12 cellular contexts compared by ENCODE assay signal in the genomic region with DNA sequence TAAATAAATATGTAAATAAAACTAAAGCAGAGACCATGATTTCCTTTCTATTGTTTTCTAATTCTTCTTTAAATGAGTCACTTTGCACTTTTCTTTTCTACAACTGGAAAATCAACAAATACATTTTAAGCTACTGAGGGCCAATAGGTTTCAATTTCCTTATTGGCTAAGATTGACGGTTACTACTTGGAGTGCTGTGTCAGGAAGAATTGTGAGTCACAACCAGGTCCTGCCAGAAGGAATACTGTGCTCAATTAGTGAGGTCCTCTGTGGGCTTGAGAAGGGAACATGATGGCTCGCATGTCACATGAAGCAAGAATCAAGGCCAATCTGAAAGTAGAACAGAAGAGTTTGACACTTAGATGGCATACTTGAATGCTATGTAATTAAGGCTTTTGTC.
DNase-seq lines count a peak whose midpoint lies in the region; ATAC-seq and TF ChIP-seq lines count a peak whose summit lies in the region.
"Had no signal": no experiment of that assay in that cellular context is flagged by ENCODE, and none has a peak within 500 bp of the region (broad histone marks: within the 10 kb centered on the region; RNA-seq: fewer than 3 reads in every experiment).

No MANE protein-coding gene starts in this region.

- no peak for TF ChIP-seq CTCF in HFFc6 (IDR thresholded peaks at IDR 0.05)
- no peak for TF ChIP-seq CTCF in astrocyte of the spinal cord (IDR thresholded peaks at IDR 0.05; ENCODE audit: low read depth, low read length)
- TF ChIP-seq CTCF in ascending aorta (IDR thresholded peaks at IDR 0.05), result no peak

- H3K27ac ChIP-seq in subcutaneous abdominal adipose tissue (ENCODE audit: low read depth, low read length), result peak overlapping the region; percentile 67
- H3K27ac ChIP-seq in ascending aorta, result no peak overlapping the region

- ATAC-seq in left ventricle myocardium superior (peak; percentile 87), HG03280 (IDR thresholded peaks at IDR 0.05; ENCODE audit: unreplicated experiment) (no peak), GM21786 (IDR thresholded peaks at IDR 0.05; ENCODE audit: unreplicated experiment) (no peak)

- intact Hi-C loops in left ventricle myocardium superior (cut with micrococcal nuclease) (no loop called here), ascending aorta (cut with DNase I) (no loop called here)

- no peak overlapping the region for H3K9ac ChIP-seq in subcutaneous abdominal adipose tissue (ENCODE audit: low read length in 5 of 5)

- peaks cover 8% of the 10 kb centered on the region; the same call in 1 of the 2 replicates for H3K36me3 Mint-ChIP-seq in HFFc6 (ENCODE audit: low read depth)

- H3K27me3 ChIP-seq in subcutaneous abdominal adipose tissue (ENCODE audit: control insufficient read depth in 5 of 5, insufficient read depth in 4 of 5, low read length in 5 of 5) (no peaks in the 10 kb centered on the region), ascending aorta (no peaks in the 10 kb centered on the region)

- H3K9me3 Mint-ChIP-seq in HFFc6, result no peaks in the 10 kb centered on the region
- H3K9me3 Mint-ChIP-seq: activated T-helper 2 cell treated with anti-CD3 and anti-CD28 coated beads, Interferon-gamma antibody, Interleukin-2, Interleukin-4, amounts not matched to agents 10 μg/mL and 5 μg/mL and 100 μg/mL, durations not matched to agents 14 hours and 24 hours and 36 hours had no signal

- no peaks in the 10 kb centered on the region for H3K27me3 Mint-ChIP-seq in HFFc6 (ENCODE audit: insufficient read depth)

- H3K4me3 Mint-ChIP-seq in HFFc6, result peak overlapping the region; percentile 17

- H3K9me3 ChIP-seq in subcutaneous abdominal adipose tissue (ENCODE audit: control insufficient read depth in 5 of 5, low read length in 5 of 5), result no peaks in the 10 kb centered on the region
- no peaks in the 10 kb centered on the region for H3K9me3 ChIP-seq in ascending aorta

- in situ Hi-C loops in astrocyte of the spinal cord (cut with HindIII; ENCODE audit: low sequenced_read_pairs), result no loop called here

- peak overlapping the region; percentile 86 for H3K27ac Mint-ChIP-seq in HFFc6
- H3K27ac Mint-ChIP-seq: activated T-helper 2 cell treated with anti-CD3 and anti-CD28 coated beads, Interferon-gamma antibody, Interleukin-2, Interleukin-4, amounts not matched to agents 10 μg/mL and 5 μg/mL and 100 μg/mL, durations not matched to agents 14 hours and 24 hours and 36 hours had no signal

- peak; percentile 66 for DNase-seq in HFFc6
- peak; percentile 50 for DNase-seq in astrocyte of the spinal cord (ENCODE audit: low read depth, low spot score)
- DNase-seq in left ventricle myocardium superior, result no peak
- DNase-seq in ascending aorta (ENCODE audit: low spot score in 2 of 2), result no peak
- DNase-seq in DMS153 (lab: John Stamatoyannopoulos, UW), result no peak
- DNase-seq: islet precursor cell, NCI-H1694, OCI-M1 had no signal

- H3K4me1 ChIP-seq in subcutaneous abdominal adipose tissue (ENCODE audit: control insufficient read depth in 5 of 5, insufficient read depth in 5 of 5, low read length in 5 of 5) (peaks cover 2 to 18% (median 3%) of the 10 kb centered on the region in 5 donors), ascending aorta (no peaks in the 10 kb centered on the region)

- no peak overlapping the region for H3K4me3 ChIP-seq in astrocyte of the spinal cord (ENCODE audit: low read depth, low read length)
- no peak overlapping the region for H3K4me3 ChIP-seq in subcutaneous abdominal adipose tissue (ENCODE audit: low read depth in 1 of 5, low read length in 5 of 5)
- no peak overlapping the region for H3K4me3 ChIP-seq in ascending aorta

- H3K4me1 Mint-ChIP-seq in HFFc6 (ENCODE audit: low read depth), result peaks cover 79% of the 10 kb centered on the region

- no peaks in the 10 kb centered on the region for H3K36me3 ChIP-seq in subcutaneous abdominal adipose tissue (ENCODE audit: control insufficient read depth in 5 of 5, insufficient read depth in 5 of 5, low read length in 5 of 5)
- H3K36me3 ChIP-seq in ascending aorta, result no peaks in the 10 kb centered on the region

Comparison
In these comparisons a context has a peak if more than half of its experiments do, and no peak if none do; other contexts are left out.
1. DNase-seq: peak in HFFc6 (single experiment) and astrocyte of the spinal cord (single experiment); none in left ventricle myocardium superior (single experiment), ascending aorta (0 of 2) and DMS153 (single experiment).